In genomic region chr9:76218151-76218867, GRCh38 we compare ENCODE assay signal across 17 cellular contexts.
"Had no signal": no experiment of that assay in that cellular context is flagged by ENCODE, and none has a peak within 500 bp of the region (broad histone marks: within the 10 kb centered on the region; RNA-seq: fewer than 3 reads in every experiment).

No MANE protein-coding gene starts in this region.

- H3K36me3 ChIP-seq: gastrocnemius medialis, pancreas, spleen, tibial nerve had no signal

- H3K9me3 ChIP-seq: gastrocnemius medialis, pancreas, spleen, tibial nerve had no signal

- H3K4me3 ChIP-seq: gastrocnemius medialis, pancreas, spleen, tibial nerve had no signal

- DNase-seq: activated CD4-positive, alpha-beta T cell treated with anti-CD3 and anti-CD28 coated beads for 36 hours; activated CD4-positive, CD25-positive, alpha-beta regulatory T cell; activated CD8-positive, alpha-beta memory T cell treated with anti-CD3 and anti-CD28 coated beads, Interleukin-2, amount 10 ng/mL, durations not matched to agents 7 days and 5 days; activated CD8-positive, alpha-beta T cell treated with anti-CD3 and anti-CD28 coated beads, Interleukin-2, amount 10 ng/mL, durations not matched to agents 7 days and 5 days; activated naive CD4-positive, alpha-beta T cell; activated T-cell treated with anti-CD3 and anti-CD28 coated beads, Interleukin-2, amount 50 U/mL, for 72 hours; effector CD4-positive, alpha-beta T cell; gastrocnemius medialis; glutamatergic neuron; left colon; midbrain; pancreas; right cardiac atrium; spleen; stimulated activated naive CD4-positive, alpha-beta T cell treated with Interleukin-2 at 50 U/mL for 16 hours; T-helper 1 cell had no signal

- H3K4me1 ChIP-seq: gastrocnemius medialis, pancreas, spleen, tibial nerve had no signal

- H3K27ac ChIP-seq: gastrocnemius medialis, pancreas, spleen, tibial nerve had no signal

- H3K27me3 ChIP-seq: gastrocnemius medialis, pancreas, tibial nerve had no signal
